7 cellular contexts compared by ENCODE assay signal in the genomic region with DNA sequence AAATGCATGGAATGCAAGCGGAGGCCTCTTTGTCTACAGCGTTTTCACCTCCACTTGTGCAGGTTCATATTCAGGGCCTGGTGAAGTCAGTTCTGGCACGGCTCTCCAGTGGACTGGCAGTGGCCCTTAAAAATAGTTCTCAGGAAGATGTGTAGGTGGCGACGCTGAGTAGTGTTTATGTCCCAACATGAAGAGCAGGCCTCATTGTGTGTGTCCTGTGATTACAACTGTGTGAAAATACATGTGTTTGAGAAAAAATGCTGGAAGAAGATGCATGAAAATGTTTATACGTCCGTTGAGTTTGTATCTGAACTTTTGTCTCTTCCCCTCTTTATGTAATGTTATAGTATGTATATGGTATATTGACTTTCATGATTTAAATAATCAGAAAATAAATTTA. TPM values are rescaled to one million over a fixed set of nuclear protein-coding genes. Genes with fewer than 3 reads are reported as not detected.
A peak's percentile ranks its signal among the peaks of the same experiment; 100 is the strongest.
DNase-seq lines count a peak whose midpoint lies in the region; ATAC-seq, FAIRE-seq and TF ChIP-seq lines count a peak whose summit lies in the region.

No MANE protein-coding gene starts in this region.

- peak; percentile 48; the same call in 1 of the 2 replicates for TF ChIP-seq CTCF in LNCAP (IDR thresholded peaks at IDR 0.05)
- TF ChIP-seq CTCF in H1 (IDR thresholded peaks at IDR 0.05; ENCODE audit: control extremely low read depth in 1 of 3, insufficient read depth in 1 of 3, low read depth in 1 of 3, low read length in 3 of 3) = peak in 2 of 3 experiments; percentile 26 to 55; a peak in 2 of 4 replicates
- peak; percentile 50 for TF ChIP-seq CTCF in neural crest cell (conservative IDR thresholded peaks at IDR 0.05)

- no peak overlapping the region for H2AK5ac ChIP-seq in H1 (ENCODE audit: low read depth, low read length)

- no peak overlapping the region for H3K14ac ChIP-seq in H1 (ENCODE audit: insufficient read length)

- peak; percentile 19 for FAIRE-seq in H1 (lab: Jason Lieb, UNC)

- DNase-seq in Daoy (ENCODE audit: low read depth) (peak; percentile 69), SJCRH30 (peak; percentile 54 to 80), H1 (ENCODE audit: low read depth in 1 of 2, low spot score in 2 of 2) (no peak), neural crest cell (ENCODE audit: low read depth, low spot score) (peak; percentile 14), Ammon's horn (ENCODE audit: low spot score) (no peak)

- TF ChIP-seq EP300 in H1 (IDR thresholded peaks at IDR 0.05; ENCODE audit: borderline replicate concordance in 1 of 2, low read depth in 2 of 2, low read length in 2 of 2) = no peak

- H3K36me3 ChIP-seq in SJCRH30 (no peaks in the 10 kb centered on the region), H1 (ENCODE audit: control insufficient read depth in 2 of 4, insufficient read depth in 4 of 4, low read length in 3 of 4) (no peaks in the 10 kb centered on the region)

- POLR2A ChIA-PET in H1 (lab: Charles Lee; ENCODE audit: partially characterized antibody) = no interaction called here

- TF ChIP-seq POLR2A in H1 (IDR thresholded peaks at IDR 0.05; ENCODE audit: control extremely low read depth in 1 of 2, low read depth in 2 of 2, low read length in 2 of 2) = no peak
- TF ChIP-seq POLR2A in GM18505 (IDR thresholded peaks at IDR 0.05; ENCODE audit: borderline replicate concordance, extremely low read depth, insufficient read depth, insufficient read length) = no peak

- no peak overlapping the region for H3K27ac Mint-ChIP-seq in neural crest cell (ENCODE audit: unreplicated experiment)

- H4K20me1 ChIP-seq in H1 (replicated peaks in 1 of 2; ENCODE audit: control insufficient read depth in 1 of 2, insufficient read depth in 2 of 2, low read length in 2 of 2) = no peaks in the 10 kb centered on the region

- H3K27me3 ChIP-seq in SJCRH30 = no peaks in the 10 kb centered on the region
- H3K27me3 ChIP-seq in H1 (replicated peaks in 1 of 4; ENCODE audit: control insufficient read depth in 3 of 4, extremely low read depth in 1 of 4, insufficient read depth in 3 of 4, low read length in 3 of 4) = no peaks in the 10 kb centered on the region

- no peak overlapping the region for H2BK20ac ChIP-seq in H1 (ENCODE audit: low read length)

- H3K4me2 ChIP-seq in H1 (ENCODE audit: insufficient read depth in 1 of 2, low read depth in 2 of 2, low read length in 2 of 2) = no peak overlapping the region

- H3K4ac ChIP-seq in H1 (replicated peaks; ENCODE audit: insufficient read length, low read depth, low read length) = no peak overlapping the region

- H3K9me3 Mint-ChIP-seq in neural crest cell = no peaks in the 10 kb centered on the region

- H3K27ac ChIP-seq in SJCRH30 (peak overlapping the region; percentile 48; the same call in 1 of the 2 replicates), H1 (ENCODE audit: low read depth, low read length) (no peak overlapping the region)

- no peaks in the 10 kb centered on the region for H3K79me1 ChIP-seq in H1 (ENCODE audit: low read depth, low read length)

- no peak overlapping the region for H3K23ac ChIP-seq in H1 (ENCODE audit: insufficient read length)

- H3K4me1 ChIP-seq in SJCRH30 (peaks cover 31% of the 10 kb centered on the region), H1 (replicated peaks in 1 of 4; ENCODE audit: control insufficient read depth in 3 of 4, insufficient read depth in 4 of 4, low read length in 3 of 4) (peaks cover 8 to 11% (median 10%) of the 10 kb centered on the region in 4 experiments; a peak in 6 of 7 replicates)

- no peak overlapping the region for H4K91ac ChIP-seq in H1 (replicated peaks; ENCODE audit: insufficient read length, low read length)

- no peaks in the 10 kb centered on the region for H3K23me2 ChIP-seq in H1 (ENCODE audit: low read depth, low read length)

- no peak for ATAC-seq in GM18505 (IDR thresholded peaks at IDR 0.05; ENCODE audit: unreplicated experiment)

- H3K56ac ChIP-seq in H1 (replicated peaks; ENCODE audit: insufficient read length, low read depth, low read length) = no peak overlapping the region

- no peak overlapping the region for H4K8ac ChIP-seq in H1 (ENCODE audit: extremely low read depth, insufficient read depth, low read length)

- H3K27me3 Mint-ChIP-seq in neural crest cell (ENCODE audit: low read depth) = no peaks in the 10 kb centered on the region

- no peak overlapping the region for H2BK12ac ChIP-seq in H1 (ENCODE audit: low read depth, low read length)

- H3K9ac ChIP-seq in H1 (replicated peaks in 1 of 4; ENCODE audit: extremely low read depth in 1 of 4, low read depth in 3 of 4, low read length in 3 of 4) = no peak overlapping the region

- H2BK5ac ChIP-seq in H1 (ENCODE audit: low read depth, low read length) = no peak overlapping the region

- H2BK15ac ChIP-seq in H1 (ENCODE audit: low read length) = no peak overlapping the region

- H4K5ac ChIP-seq in H1 (ENCODE audit: insufficient read length, low read depth, low read length) = no peak overlapping the region

- H3K4me3 ChIP-seq in SJCRH30 (no peak overlapping the region), H1 (ENCODE audit: extremely low read depth in 1 of 4, insufficient read depth in 2 of 4, low read depth in 3 of 4, low read length in 4 of 4) (no peak overlapping the region)

- H3K36me3 Mint-ChIP-seq in neural crest cell (ENCODE audit: low read depth) = no peaks in the 10 kb centered on the region

- no peak overlapping the region for H3K4me3 Mint-ChIP-seq in neural crest cell

- CTCF ChIA-PET in H1 (lab: Charles Lee; ENCODE audit: partially characterized antibody) = no interaction called here

- peak; percentile 47 to 61 for TF ChIP-seq RAD21 in H1 (IDR thresholded peaks at IDR 0.05 in 1 of 2, conservative IDR thresholded peaks at IDR 0.05 in 1 of 2; ENCODE audit: low read depth in 2 of 2, low read length in 2 of 2)

- H3K9me3 ChIP-seq in SJCRH30 (replicated peaks) (no peaks in the 10 kb centered on the region), H1 (ENCODE audit: insufficient read depth in 2 of 2, low read depth in 1 of 2, low read length in 1 of 2) (no peaks in the 10 kb centered on the region)

- WGBS in H1 (ENCODE audit: extremely low coverage in 1 of 2, insufficient coverage in 1 of 2, insufficient read length in 1 of 2, insufficient replicate concordance in 2 of 2, low coverage in 1 of 2, low lambda C conversion rate in 2 of 2, missing lambda C conversion rate in 1 of 2), 2 experiments = 77% methylated on average over 7 of the region's 7 CpGs; no CpG with 5 or more reads in 1 of the 2 experiments

- no peak overlapping the region for H3K18ac ChIP-seq in H1 (ENCODE audit: extremely low read depth, low read length)

- H3K4me1 Mint-ChIP-seq in neural crest cell = peaks cover 42% of the 10 kb centered on the region

- H3K79me2 ChIP-seq in H1 (ENCODE audit: control insufficient read depth in 1 of 2, insufficient read depth in 2 of 2, low read length in 2 of 2) = no peaks in the 10 kb centered on the region

- H2BK120ac ChIP-seq in H1 (replicated peaks; ENCODE audit: low read depth, low read length) = no peak overlapping the region

- no peak overlapping the region for H2AFZ ChIP-seq in H1 (ENCODE audit: low read length)

TF ChIP-seq in H1, 55 proteins besides CTCF, POLR2A, EP300 and RAD21:
- no peak for TF ChIP-seq EZH2 (IDR thresholded peaks at IDR 0.05; ENCODE audit: low read depth, low read length, severe bottlenecking)
- no peak for TF ChIP-seq RNF2 (IDR thresholded peaks at IDR 0.05; ENCODE audit: borderline replicate concordance, low read depth, low read length, missing control alignments, poor library complexity, severe bottlenecking)

RNA-seq across cellular contexts. Expression of a gene that starts 7.2 kb away (rescaled TPM):
- 0.74 and 1.5 TPM in 2 replicates for total RNA-seq in Daoy (2014; rRNA removed; shearing (Covaris generic))
- total RNA-seq in SJCRH30 (2014; rRNA removed; shearing (Covaris generic)) = 0.35 and 1.2 TPM in 2 replicates
- total RNA-seq in H1 (2021; fragmentation: NEBNext Ultra II Directional; extraction: Animal tissue kit (Norgen Biotek cat#: 25700)) = not detected in 2 replicates
- not detected in 2 replicates for polyA plus RNA-seq in H1 (2011; rRNA removed)
- polyA plus RNA-seq in H1 (2011; cell fraction: cytosol; rRNA removed) = not detected
- polyA plus RNA-seq in H1 (2011; cell fraction: nucleus; rRNA removed) = not detected
- polyA plus RNA-seq in H1 (2012, experiment 1 of 2) = not detected in 4 replicates
- polyA plus RNA-seq in H1 (2012, experiment 2 of 2) = not detected
- not detected for polyA plus RNA-seq in H1 (2013, experiment 1 of 2)
- polyA plus RNA-seq in H1 (2013, experiment 2 of 2) = not detected
- not detected in 2 replicates for polyA minus RNA-seq in H1 (2011; rRNA and poly(A)+ RNA removed)
- not detected for polyA minus RNA-seq in H1 (2011; cell fraction: cytosol; rRNA and poly(A)+ RNA removed)
- polyA minus RNA-seq in H1 (2011; cell fraction: nucleus; rRNA and poly(A)+ RNA removed) = not detected
- not detected in 2 replicates for total RNA-seq in neural crest cell

Comparison
In these comparisons a context has a peak if more than half of its experiments do, and no peak if none do; other contexts are left out.
1. DNase-seq: peak in Daoy (single experiment), SJCRH30 (2 of 2) and neural crest cell (single experiment); none in H1 (0 of 2) and Ammon's horn (single experiment).
2. Peak in every context shown above with its lines, with median percentiles within 50 percentile points of each other: CTCF ChIP-seq.